1 cellular context compared by ENCODE assay signal in the genomic region with DNA sequence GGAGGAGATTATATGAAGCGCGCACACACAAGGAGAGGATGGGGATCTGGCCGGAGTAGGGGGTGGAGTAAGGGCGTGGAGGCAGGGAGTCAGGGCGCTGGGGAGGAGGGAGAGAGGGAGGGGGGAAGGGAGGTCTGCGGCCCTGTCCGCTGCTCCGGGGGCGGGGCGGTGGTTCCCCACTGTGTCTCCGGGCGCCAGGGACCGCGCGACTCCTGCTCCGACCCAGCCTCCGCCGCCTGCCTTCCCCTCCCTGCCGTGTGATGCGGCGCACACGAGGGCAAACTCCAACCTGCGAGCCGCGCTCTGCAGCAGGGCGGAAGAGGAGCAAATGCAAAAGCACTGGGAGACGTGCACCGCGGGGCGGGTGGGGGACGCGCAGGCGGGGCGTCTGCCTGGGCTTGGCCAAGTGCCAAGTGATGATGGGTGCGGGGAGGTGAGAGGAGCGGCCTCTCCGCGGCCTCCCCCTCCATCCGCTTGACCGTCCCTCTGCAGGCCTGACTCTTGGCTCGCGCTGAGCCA.
TF ChIP-seq lines count a peak whose summit lies in the region.

Gene DCHS2, minus strand, starts transcription at position 69 of the 519 bp plus-strand sequence. CDS start 444 bp downstream, outside the sequence.

TF ChIP-seq in GM12878, 131 proteins besides CTCF, POLR2A, EP300 and RAD21:
- TF ChIP-seq JUNB (IDR thresholded peaks at IDR 0.05) (no peak), ATF7 (IDR thresholded peaks at IDR 0.05; ENCODE audit: low read depth) (no peak), BHLHE40 (IDR thresholded peaks at IDR 0.05; ENCODE audit: borderline replicate concordance in 1 of 2, low read depth in 2 of 2, low read length in 1 of 2) (peak in 1 of 2 experiments; percentile 43; a peak in 1 of 4 replicates), RFX5 (IDR thresholded peaks at IDR 0.05; ENCODE audit: low read depth, low read length) (no peak), PAX5 (IDR thresholded peaks at IDR 0.05; ENCODE audit: borderline replicate concordance, low read depth, low read length) (no peak), CREM (IDR thresholded peaks at IDR 0.05; ENCODE audit: low read depth) (no peak), ATF3 (IDR thresholded peaks at IDR 0.05; ENCODE audit: borderline replicate concordance, extremely low read depth, low read depth, low read length) (no peak)
- TF ChIP-seq, protein P1, sequence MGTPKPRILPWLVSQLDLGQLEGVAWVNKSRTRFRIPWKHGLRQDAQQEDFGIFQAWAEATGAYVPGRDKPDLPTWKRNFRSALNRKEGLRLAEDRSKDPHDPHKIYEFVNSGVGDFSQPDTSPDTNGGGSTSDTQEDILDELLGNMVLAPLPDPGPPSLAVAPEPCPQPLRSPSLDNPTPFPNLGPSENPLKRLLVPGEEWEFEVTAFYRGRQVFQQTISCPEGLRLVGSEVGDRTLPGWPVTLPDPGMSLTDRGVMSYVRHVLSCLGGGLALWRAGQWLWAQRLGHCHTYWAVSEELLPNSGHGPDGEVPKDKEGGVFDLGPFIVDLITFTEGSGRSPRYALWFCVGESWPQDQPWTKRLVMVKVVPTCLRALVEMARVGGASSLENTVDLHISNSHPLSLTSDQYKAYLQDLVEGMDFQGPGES (IDR thresholded peaks at IDR 0.05), result no peak
